In genomic region chr16:1762196-1762878, GRCh38 we compare ENCODE assay signal across 25 cellular contexts.
"Had no signal": no experiment of that assay in that cellular context is flagged by ENCODE, and none has a peak within 500 bp of the region (broad histone marks: within the 10 kb centered on the region; RNA-seq: fewer than 3 reads in every experiment).

No MANE protein-coding gene starts in this region.

- H3K9me3 ChIP-seq: gastroesophageal sphincter, right atrium auricular region, suprapubic skin, tibial nerve had no signal

- H3K27me3 Mint-ChIP-seq: activated CD4-positive, alpha-beta memory T cell treated with anti-CD3 and anti-CD28 coated beads for 36 hours; activated CD4-positive, alpha-beta T cell treated with anti-CD3 and anti-CD28 coated beads, Interleukin-2, amount 10 ng/mL, durations not matched to agents 24 days and 14 days; activated naive CD4-positive, alpha-beta T cell treated with anti-CD3 and anti-CD28 coated beads, Interleukin-2, amount 10 ng/mL, durations not matched to agents 7 days and 5 days; naive thymus-derived CD8-positive, alpha-beta T cell had no signal

- H3K27ac Mint-ChIP-seq: activated CD4-positive, alpha-beta memory T cell treated with anti-CD3 and anti-CD28 coated beads for 36 hours; activated CD4-positive, alpha-beta T cell treated with anti-CD3 and anti-CD28 coated beads, Interleukin-2, amount 10 ng/mL, durations not matched to agents 24 days and 14 days; activated naive CD4-positive, alpha-beta T cell treated with anti-CD3 and anti-CD28 coated beads, Interleukin-2, amount 10 ng/mL, durations not matched to agents 7 days and 5 days; T-helper 2 cell treated with Interferon-gamma antibody and Interleukin-4, amounts not matched to agents 5 μg/mL and 100 μg/mL, for 36 hours had no signal

- H3K4me1 Mint-ChIP-seq: activated CD4-positive, alpha-beta T cell treated with anti-CD3 and anti-CD28 coated beads, Interleukin-2, amount 10 ng/mL, durations not matched to agents 24 days and 14 days; neural crest cell had no signal

- H3K27ac ChIP-seq: gastroesophageal sphincter, parathyroid adenoma, right atrium auricular region, suprapubic skin, tibial nerve, VCaP had no signal

- H3K27me3 ChIP-seq: gastroesophageal sphincter, right atrium auricular region, suprapubic skin, tibial nerve had no signal

- ATAC-seq: gastroesophageal sphincter; left cardiac atrium; naive thymus-derived CD8-positive, alpha-beta T cell had no signal

- H3K4me3 Mint-ChIP-seq: activated CD4-positive, alpha-beta memory T cell treated with anti-CD3 and anti-CD28 coated beads for 36 hours; activated CD4-positive, alpha-beta T cell treated with anti-CD3 and anti-CD28 coated beads, Interleukin-2, amount 10 ng/mL, durations not matched to agents 24 days and 14 days; activated naive CD4-positive, alpha-beta T cell treated with anti-CD3 and anti-CD28 coated beads, Interleukin-2, amount 10 ng/mL, durations not matched to agents 7 days and 5 days; naive thymus-derived CD8-positive, alpha-beta T cell; neural crest cell; T-helper 2 cell treated with Interferon-gamma antibody and Interleukin-4, amounts not matched to agents 5 μg/mL and 100 μg/mL, for 36 hours had no signal

- DNase-seq: activated CD4-positive, alpha-beta memory T cell treated with anti-CD3 and anti-CD28 coated beads for 36 hours; activated CD4-positive, alpha-beta T cell treated with anti-CD3 and anti-CD28 coated beads, Interleukin-2, amount 10 ng/mL, durations not matched to agents 24 days and 14 days; activated CD4-positive, CD25-positive, alpha-beta regulatory T cell treated with anti-CD3 and anti-CD28 coated beads, Interleukin-2, amount 50 U/mL, for 72 hours; activated CD8-positive, alpha-beta memory T cell treated with anti-CD3 and anti-CD28 coated beads, Interleukin-2, amount 50 U/mL, for 4 hours; activated gamma-delta T cell; activated naive CD4-positive, alpha-beta T cell treated with anti-CD3 and anti-CD28 coated beads, Interleukin-2, amount 10 ng/mL, durations not matched to agents 7 days and 5 days; activated T-cell treated with anti-CD3 and anti-CD28 coated beads, Interleukin-2, amount 50 U/mL, for 1 hour; amniotic stem cell; central memory CD4-positive, alpha-beta T cell; head of caudate nucleus; hippocampal formation; left cardiac atrium; naive thymus-derived CD8-positive, alpha-beta T cell; occipital lobe; stimulated activated CD4-positive, alpha-beta T cell treated with anti-CD3 and anti-CD28 coated beads, Interleukin-2, amount 100 ng/mL, for 24 hours; stimulated activated naive CD4-positive, alpha-beta T cell had no signal

- H3K9ac ChIP-seq: parathyroid adenoma had no signal

- H3K4me2 ChIP-seq: smooth muscle cell had no signal

- H3K4me1 ChIP-seq: parathyroid adenoma, right atrium auricular region had no signal

- H2AFZ ChIP-seq: parathyroid adenoma had no signal

- H3K9me3 Mint-ChIP-seq: activated CD4-positive, alpha-beta memory T cell treated with anti-CD3 and anti-CD28 coated beads for 36 hours; activated CD4-positive, alpha-beta T cell treated with anti-CD3 and anti-CD28 coated beads, Interleukin-2, amount 10 ng/mL, durations not matched to agents 24 days and 14 days; activated naive CD4-positive, alpha-beta T cell treated with anti-CD3 and anti-CD28 coated beads, Interleukin-2, amount 10 ng/mL, durations not matched to agents 7 days and 5 days; naive thymus-derived CD8-positive, alpha-beta T cell; neural crest cell; T-helper 2 cell treated with Interferon-gamma antibody and Interleukin-4, amounts not matched to agents 5 μg/mL and 100 μg/mL, for 36 hours had no signal

- H3K4me3 ChIP-seq: gastroesophageal sphincter, right atrium auricular region, smooth muscle cell, suprapubic skin, tibial nerve had no signal
